ENCODE assay signal across 8 cellular contexts in the genomic region with DNA sequence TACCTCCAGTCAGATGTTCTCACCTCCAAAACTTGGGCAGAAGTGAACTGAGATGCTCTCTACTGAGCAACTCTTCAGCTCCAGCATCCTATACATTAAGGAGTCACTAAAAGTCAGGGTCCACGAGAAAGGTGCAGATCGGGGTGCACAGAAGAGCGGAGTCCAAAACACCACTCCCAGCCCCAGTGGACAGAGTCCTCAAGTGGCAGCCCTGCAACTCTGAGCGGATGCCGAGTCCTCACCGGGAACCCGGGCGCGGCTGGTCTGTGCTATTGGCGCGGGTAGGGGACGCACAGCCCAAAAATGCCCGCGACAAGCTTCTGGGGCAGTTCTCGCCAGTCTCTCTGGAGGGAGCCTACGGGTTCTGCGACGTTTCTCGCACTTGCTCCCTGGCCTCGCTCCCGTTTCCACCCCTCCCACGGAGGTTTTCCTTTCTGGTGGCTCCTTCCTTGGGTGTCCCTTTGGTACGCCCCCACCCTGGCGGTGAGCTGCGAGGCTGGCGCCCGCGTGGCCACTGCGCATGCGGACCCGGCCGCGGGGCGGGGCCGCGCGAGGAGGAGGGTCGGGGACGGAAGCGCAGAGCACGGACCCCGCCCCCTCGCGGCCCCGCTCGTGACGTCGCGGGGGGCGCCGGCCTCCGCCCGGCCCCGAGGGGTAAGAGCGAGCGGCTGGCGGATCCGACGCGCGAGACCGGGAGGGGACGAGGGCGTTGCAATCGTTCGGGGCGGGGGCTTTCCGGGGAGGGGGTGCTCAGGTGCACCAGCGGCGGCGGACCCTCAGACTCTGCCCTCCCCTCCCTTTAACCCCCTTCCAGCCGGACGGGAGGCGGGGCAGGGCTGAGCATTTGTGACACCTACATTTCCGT. TPM values are rescaled to one million over a fixed set of nuclear protein-coding genes. Genes with fewer than 3 reads are reported as not detected.
DNase-seq lines count a peak whose midpoint lies in the region; ATAC-seq and TF ChIP-seq lines count a peak whose summit lies in the region.

A gene with protein sequence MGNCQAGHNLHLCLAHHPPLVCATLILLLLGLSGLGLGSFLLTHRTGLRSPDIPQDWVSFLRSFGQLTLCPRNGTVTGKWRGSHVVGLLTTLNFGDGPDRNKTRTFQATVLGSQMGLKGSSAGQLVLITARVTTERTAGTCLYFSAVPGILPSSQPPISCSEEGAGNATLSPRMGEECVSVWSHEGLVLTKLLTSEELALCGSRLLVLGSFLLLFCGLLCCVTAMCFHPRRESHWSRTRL (plus strand): TSS at position 601 of the 865 bp plus-strand sequence. CDS start 1,065 bp downstream, outside the sequence.

- intact Hi-C loops in heart left ventricle (cut with DNase I): loop anchor here in 8 of 10 donors (1.0 to 5.0 kb wide), 5 partner anchors 12 to 99 kb away; a partner anchor contains a TSS
- intact Hi-C loops in posterior vena cava (cut with DNase I): loop anchor here in 1 of 2 donors (5.0 kb wide), 2 partner anchors 34 to 99 kb away; a partner anchor contains a TSS

- WGBS in heart left ventricle, 4 donors: 1% methylated on average over 39 to 75 of the region's 75 CpGs
- 0 to 1% methylated on average over 25 to 55 of the region's 75 CpGs for WGBS in upper lobe of left lung, 2 donors

- no peak for TF ChIP-seq EP300 in upper lobe of left lung (IDR thresholded peaks at IDR 0.05)

- ATAC-seq in HG02623 (IDR thresholded peaks at IDR 0.05; ENCODE audit: unreplicated experiment) (peak; percentile 83), heart left ventricle (peak; percentile 89 to 99 (median 97)), upper lobe of left lung (ENCODE audit: low FRiP score in 2 of 2) (peak; percentile 96 to 98)

- no peaks in the 10 kb centered on the region for H3K9me3 ChIP-seq in adipocyte (ENCODE audit: control insufficient read depth, low read length)
- no peaks in the 10 kb centered on the region for H3K9me3 ChIP-seq in heart left ventricle
- H3K9me3 ChIP-seq in upper lobe of left lung: no peaks in the 10 kb centered on the region

- H3K4me1 ChIP-seq in adipocyte (ENCODE audit: control insufficient read depth, insufficient read depth, low read length) (peaks cover 14% of the 10 kb centered on the region), heart left ventricle (peaks cover 0 to 35% (median 18%) of the 10 kb centered on the region in 12 donors), upper lobe of left lung (peaks cover 15 to 42% (median 21%) of the 10 kb centered on the region in 4 donors)

- TF ChIP-seq CTCF in GM10266 (IDR thresholded peaks at IDR 0.05; ENCODE audit: control insufficient read depth, insufficient read depth, low read depth, missing control alignments) (no peak), heart left ventricle (IDR thresholded peaks at IDR 0.05) (peak; percentile 23 to 67 (median 48)), upper lobe of left lung (IDR thresholded peaks at IDR 0.05) (peak; percentile 53 to 93 (median 90))

- DNase-seq in GM10266 (ENCODE audit: extremely low spot score): peak; percentile 98
- peak; percentile 53 for DNase-seq in NCI-H128 (lab: John Stamatoyannopoulos, UW; ENCODE audit: unreplicated experiment)
- DNase-seq in T follicular helper cell (ENCODE audit: low read depth): peak; percentile 89
- peak; percentile 95 for DNase-seq in adipocyte (ENCODE audit: low read depth)
- peak; percentile 93 to 97 (median 94) for DNase-seq in heart left ventricle
- peak; percentile 96 for DNase-seq in posterior vena cava (ENCODE audit: low spot score)
- DNase-seq in upper lobe of left lung: peak; percentile 91 to 99

- H3K4me3 ChIP-seq in adipocyte (ENCODE audit: low read length) (peak within 1 kb of the TSS; percentile 99), heart left ventricle (peak within 1 kb of the TSS; percentile 59 to 98 (median 76)), upper lobe of left lung (peak within 1 kb of the TSS; percentile 53 to 89 (median 74))

- no peaks in the 10 kb centered on the region for H3K27me3 ChIP-seq in adipocyte (replicated peaks; ENCODE audit: control insufficient read depth, insufficient read depth, low read length)
- no peaks in the 10 kb centered on the region for H3K27me3 ChIP-seq in heart left ventricle
- no peaks in the 10 kb centered on the region for H3K27me3 ChIP-seq in upper lobe of left lung

- H3K9ac ChIP-seq in adipocyte (ENCODE audit: low read length): peak within 1 kb of the TSS; percentile 100

- peak within 1 kb of the TSS; percentile 76 to 98 (median 96) for H3K27ac ChIP-seq in heart left ventricle
- H3K27ac ChIP-seq in upper lobe of left lung: peak within 1 kb of the TSS; percentile 87 to 97 (median 91)

- TF ChIP-seq POLR2A in heart left ventricle (IDR thresholded peaks at IDR 0.05): peak in 1 of 2 donors; percentile 85
- peak in 2 of 4 donors; percentile 76 to 84 for TF ChIP-seq POLR2A in upper lobe of left lung (IDR thresholded peaks at IDR 0.05)

- H3K36me3 ChIP-seq in adipocyte (ENCODE audit: control insufficient read depth, insufficient read depth, low read length, severe bottlenecking): no peaks in the 10 kb centered on the region
- peaks cover 0 to 27% (median 8%) of the 10 kb centered on the region in 9 donors for H3K36me3 ChIP-seq in heart left ventricle
- H3K36me3 ChIP-seq in upper lobe of left lung: peaks cover 0 to 16% (median 1%) of the 10 kb centered on the region in 4 donors

RNA-seq across cellular contexts. Expression of the gene that starts here (rescaled TPM):
- total RNA-seq in heart left ventricle: 100 to 1,000 TPM in 2 of 9 donors, 10 to 100 TPM in 7; 58.9 to 121 (median 69.8) TPM
- polyA plus RNA-seq in heart left ventricle: 10 to 100 TPM; 66.6 to 72.3 TPM
- total RNA-seq in posterior vena cava: 10 to 100 TPM; 58.4 to 80.9 TPM
- total RNA-seq in upper lobe of left lung: 100 to 1,000 TPM in 5 of 6 donors, 10 to 100 TPM in 1; 95.4 to 187 (median 139) TPM

Comparison
In these comparisons a context has a peak if more than half of its experiments do, and no peak if none do; other contexts are left out.
1. Peak in every context shown above with its lines: DNase-seq, ATAC-seq, H3K4me3 ChIP-seq and H3K27ac ChIP-seq.